ENCODE assay signal across 15 cellular contexts in the genomic region with DNA sequence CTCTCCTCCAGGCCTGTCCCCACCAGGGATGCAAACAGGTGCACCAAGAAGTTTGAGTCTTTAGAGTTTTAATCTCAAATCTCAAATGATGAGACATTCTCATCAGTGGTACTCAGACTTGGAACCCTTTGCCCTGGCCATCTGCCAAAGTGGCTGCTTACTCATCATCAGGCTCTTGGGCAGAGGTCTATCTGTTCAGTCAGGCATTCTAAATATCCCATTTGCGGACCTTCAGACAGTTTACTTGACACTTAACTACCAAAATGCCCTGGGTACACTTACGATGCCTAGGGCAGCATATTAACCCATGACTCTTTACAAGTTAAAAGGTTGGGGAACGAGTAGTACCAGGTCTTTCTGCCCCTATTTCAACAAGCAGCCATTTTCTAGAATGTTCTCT.
DNase-seq lines count a peak whose midpoint lies in the region; ATAC-seq and TF ChIP-seq lines count a peak whose summit lies in the region.
"Had no signal": no experiment of that assay in that cellular context is flagged by ENCODE, and none has a peak within 500 bp of the region (broad histone marks: within the 10 kb centered on the region; RNA-seq: fewer than 3 reads in every experiment).

No MANE protein-coding gene starts in this region.

- H3K27me3 ChIP-seq in BE2C (peaks cover 5% of the 10 kb centered on the region; the same call in 1 of the 2 replicates), foreskin keratinocyte (peaks cover 10% of the 10 kb centered on the region), ascending aorta (no peaks in the 10 kb centered on the region)
- H3K27me3 ChIP-seq: pancreas, Peyer's patch had no signal

- no peaks in the 10 kb centered on the region for H3K36me3 ChIP-seq in BE2C
- H3K36me3 ChIP-seq in ascending aorta = no peaks in the 10 kb centered on the region
- H3K36me3 ChIP-seq: pancreas, Peyer's patch had no signal

- H3K27me3 Mint-ChIP-seq in effector memory CD8-positive, alpha-beta T cell = peaks cover 14 to 38% of the 10 kb centered on the region in 2 donors

- H3K4me3 ChIP-seq in BE2C (ENCODE audit: low read depth, low read length) (no peak overlapping the region), ascending aorta (no peak overlapping the region)
- H3K4me3 ChIP-seq: pancreas, Peyer's patch had no signal

- TF ChIP-seq CTCF in BE2C (IDR thresholded peaks at IDR 0.05; ENCODE audit: low read depth, low read length) (no peak), foreskin keratinocyte (conservative IDR thresholded peaks at IDR 0.05) (no peak), ascending aorta (IDR thresholded peaks at IDR 0.05) (no peak)

- no peak overlapping the region for H3K4me3 Mint-ChIP-seq in effector memory CD8-positive, alpha-beta T cell
- H3K4me3 Mint-ChIP-seq: activated naive CD8-positive, alpha-beta T cell treated with anti-CD3 and anti-CD28 coated beads, Interleukin-2, amount 10 ng/mL, durations not matched to agents 7 days and 5 days had no signal

- H3K27ac Mint-ChIP-seq in effector memory CD8-positive, alpha-beta T cell = no peak overlapping the region
- H3K27ac Mint-ChIP-seq: activated naive CD8-positive, alpha-beta T cell treated with anti-CD3 and anti-CD28 coated beads, Interleukin-2, amount 10 ng/mL, durations not matched to agents 7 days and 5 days had no signal

- DNase-seq in BE2C = peak; percentile 42
- DNase-seq in H4 (ENCODE audit: low spot score) = peak; percentile 53
- peak; percentile 21 for DNase-seq in SK-MEL-5 (ENCODE audit: low read depth, low spot score)
- peak in 1 of 2 donors; percentile 63 for DNase-seq in foreskin keratinocyte
- no peak for DNase-seq in ascending aorta (ENCODE audit: low spot score in 2 of 2)
- no peak for DNase-seq in effector memory CD8-positive, alpha-beta T cell
- no peak for DNase-seq in hippocampal formation (lab: John Stamatoyannopoulos, UW)
- DNase-seq: activated CD4-positive, alpha-beta T cell treated with anti-CD3 and anti-CD28 coated beads for 4 hours; activated naive CD8-positive, alpha-beta T cell treated with anti-CD3 and anti-CD28 coated beads, Interleukin-2, amount 10 ng/mL, durations not matched to agents 7 days and 5 days; DMS153; effector CD8-positive, alpha-beta T cell; islet precursor cell had no signal

- intact Hi-C loops in ascending aorta (cut with DNase I) = no loop called here

- H3K9me3 Mint-ChIP-seq in effector memory CD8-positive, alpha-beta T cell = no peaks in the 10 kb centered on the region
- H3K9me3 Mint-ChIP-seq: activated naive CD8-positive, alpha-beta T cell treated with anti-CD3 and anti-CD28 coated beads, Interleukin-2, amount 10 ng/mL, durations not matched to agents 7 days and 5 days had no signal

- H3K9me3 ChIP-seq in BE2C (no peaks in the 10 kb centered on the region), ascending aorta (no peaks in the 10 kb centered on the region)
- H3K9me3 ChIP-seq: pancreas, Peyer's patch had no signal

- H3K4me1 Mint-ChIP-seq in effector memory CD8-positive, alpha-beta T cell (ENCODE audit: low read depth in 2 of 2) = peaks cover 0 to 5% of the 10 kb centered on the region in 2 donors

- H3K4me1 ChIP-seq in BE2C (no peaks in the 10 kb centered on the region), foreskin keratinocyte (peaks cover 4% of the 10 kb centered on the region), ascending aorta (no peaks in the 10 kb centered on the region)
- H3K4me1 ChIP-seq: pancreas, Peyer's patch had no signal

- in situ Hi-C loops in SK-MEL-5 (cut with HindIII; ENCODE audit: low pct_unique_long_range_greater_than_20kb, low sequenced_read_pairs) = no loop called here

- H3K27ac ChIP-seq in foreskin keratinocyte (no peak overlapping the region), ascending aorta (no peak overlapping the region)
- H3K27ac ChIP-seq: pancreas, Peyer's patch had no signal

- H3K36me3 Mint-ChIP-seq in effector memory CD8-positive, alpha-beta T cell (ENCODE audit: insufficient read depth) = peaks cover 3% of the 10 kb centered on the region
- H3K36me3 Mint-ChIP-seq: activated naive CD8-positive, alpha-beta T cell treated with anti-CD3 and anti-CD28 coated beads, Interleukin-2, amount 10 ng/mL, durations not matched to agents 7 days and 5 days had no signal

- ATAC-seq in foreskin keratinocyte = peak; percentile 57
- no peak for ATAC-seq in effector memory CD8-positive, alpha-beta T cell (replicated peaks)
- no peak for ATAC-seq in HG03135 (IDR thresholded peaks at IDR 0.05; ENCODE audit: unreplicated experiment)
- ATAC-seq: pancreas had no signal

Comparison
In these comparisons a context has a peak if more than half of its experiments do, and no peak if none do; other contexts are left out.
1. DNase-seq: peak in BE2C (single experiment), H4 (single experiment) and SK-MEL-5 (single experiment); none in ascending aorta (0 of 2), effector memory CD8-positive, alpha-beta T cell (0 of 3) and hippocampal formation (0 of 2).